ENCODE assay signal across 37 cellular contexts in the genomic region with DNA sequence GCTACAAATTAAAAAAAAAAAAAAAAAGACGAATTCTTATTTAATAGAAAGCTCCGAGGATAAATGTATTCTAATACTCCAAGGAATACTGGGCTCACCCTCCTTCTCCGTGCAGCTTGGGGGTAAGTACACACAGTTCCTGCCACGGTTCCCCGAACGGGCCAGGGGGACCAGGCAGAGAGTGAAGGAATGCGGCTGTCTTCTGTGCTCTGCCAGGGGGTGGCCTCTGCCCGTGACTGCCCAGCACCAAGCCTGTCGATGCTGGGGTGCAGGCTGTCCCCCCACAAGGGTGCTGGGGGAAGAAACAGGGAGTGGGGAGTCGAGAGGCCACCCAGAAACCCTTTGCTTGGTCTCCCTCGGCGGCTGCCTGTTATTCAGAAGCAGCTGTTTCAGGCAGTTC.
"Had no signal": no experiment of that assay in that cellular context is flagged by ENCODE, and none has a peak within 500 bp of the region (broad histone marks: within the 10 kb centered on the region; RNA-seq: fewer than 3 reads in every experiment).

No MANE protein-coding gene starts in this region.

- H3K9me3 Mint-ChIP-seq: activated CD4-positive, alpha-beta T cell treated with anti-CD3 and anti-CD28 coated beads, Interleukin-2, amount 10 ng/mL, durations not matched to agents 7 days and 5 days; activated naive CD4-positive, alpha-beta T cell treated with anti-CD3 and anti-CD28 coated beads, Interleukin-2, amount 50 U/mL, for 24 hours; activated naive CD8-positive, alpha-beta T cell treated with anti-CD3 and anti-CD28 coated beads, Interleukin-2, amount 10 ng/mL, durations not matched to agents 7 days and 5 days; activated T-helper 2 cell treated with anti-CD3 and anti-CD28 coated beads, Interferon-gamma antibody, Interleukin-2, Interleukin-4, amounts not matched to agents 10 μg/mL and 5 μg/mL and 100 μg/mL, durations not matched to agents 14 hours and 24 hours and 36 hours; central memory CD8-positive, alpha-beta T cell; T-helper 1 cell treated with Interleukin-12 subunit alpha and Interleukin-12 subunit beta and Interleukin-4 antibody, amounts not matched to agents 30 μg/mL and 1 μg/mL, for 36 hours; T-helper 2 cell treated with Interferon-gamma antibody and Interleukin-4, amounts not matched to agents 5 μg/mL and 100 μg/mL, for 36 hours had no signal

- H3K27ac ChIP-seq: ascending aorta, cardiac muscle cell, VCaP had no signal

- H3K27me3 Mint-ChIP-seq: activated CD4-positive, alpha-beta memory T cell treated with anti-CD3 and anti-CD28 coated beads, Interleukin-2, amount 10 ng/mL, durations not matched to agents 7 days and 5 days; activated CD4-positive, alpha-beta T cell treated with anti-CD3 and anti-CD28 coated beads for 36 hours; activated CD4-positive, alpha-beta T cell treated with anti-CD3 and anti-CD28 coated beads, Interleukin-2, amount 10 ng/mL, durations not matched to agents 7 days and 5 days; activated CD8-positive, alpha-beta memory T cell treated with anti-CD3 and anti-CD28 coated beads, Interleukin-2, amount 10 ng/mL, durations not matched to agents 7 days and 5 days; activated naive CD4-positive, alpha-beta T cell treated with anti-CD3 and anti-CD28 coated beads, Interleukin-2, amount 10 ng/mL, durations not matched to agents 7 days and 5 days; activated naive CD4-positive, alpha-beta T cell treated with anti-CD3 and anti-CD28 coated beads, Interleukin-2, amount 50 U/mL, for 24 hours; activated naive CD8-positive, alpha-beta T cell; activated naive CD8-positive, alpha-beta T cell treated with anti-CD3 and anti-CD28 coated beads, Interleukin-2, amount 10 ng/mL, durations not matched to agents 7 days and 5 days; activated naive CD8-positive, alpha-beta T cell treated with anti-CD3 and anti-CD28 coated beads, Interleukin-2, amount 50 U/mL, for 24 hours; central memory CD8-positive, alpha-beta T cell had no signal

- H3K27ac Mint-ChIP-seq: activated CD4-positive, alpha-beta memory T cell treated with anti-CD3 and anti-CD28 coated beads, Interleukin-2, amount 10 ng/mL, durations not matched to agents 7 days and 5 days; activated CD4-positive, alpha-beta T cell treated with anti-CD3 and anti-CD28 coated beads for 36 hours; activated CD4-positive, alpha-beta T cell treated with anti-CD3 and anti-CD28 coated beads, Interleukin-2, amount 10 ng/mL, durations not matched to agents 7 days and 5 days; activated CD8-positive, alpha-beta memory T cell treated with anti-CD3 and anti-CD28 coated beads, Interleukin-2, amount 10 ng/mL, durations not matched to agents 7 days and 5 days; activated CD8-positive, alpha-beta T cell treated with anti-CD3 and anti-CD28 coated beads, Interleukin-2, amount 10 ng/mL, durations not matched to agents 7 days and 5 days; activated naive CD4-positive, alpha-beta T cell treated with anti-CD3 and anti-CD28 coated beads, Interleukin-2, amount 10 ng/mL, durations not matched to agents 7 days and 5 days; activated naive CD4-positive, alpha-beta T cell treated with anti-CD3 and anti-CD28 coated beads, Interleukin-2, amount 50 U/mL, for 24 hours; activated naive CD8-positive, alpha-beta T cell; activated naive CD8-positive, alpha-beta T cell treated with anti-CD3 and anti-CD28 coated beads, Interleukin-2, amount 10 ng/mL, durations not matched to agents 7 days and 5 days; activated naive CD8-positive, alpha-beta T cell treated with anti-CD3 and anti-CD28 coated beads, Interleukin-2, amount 50 U/mL, for 24 hours; activated T-helper 2 cell treated with anti-CD3 and anti-CD28 coated beads, Interferon-gamma antibody, Interleukin-2, Interleukin-4, amounts not matched to agents 10 μg/mL and 5 μg/mL and 100 μg/mL, durations not matched to agents 14 hours and 24 hours and 36 hours; T-helper 1 cell treated with Interleukin-12 subunit alpha and Interleukin-12 subunit beta and Interleukin-4 antibody, amounts not matched to agents 30 μg/mL and 1 μg/mL, for 36 hours; T-helper 2 cell treated with Interferon-gamma antibody and Interleukin-4, amounts not matched to agents 5 μg/mL and 100 μg/mL, for 36 hours had no signal

- H3K4me1 Mint-ChIP-seq: activated CD4-positive, alpha-beta memory T cell treated with anti-CD3 and anti-CD28 coated beads, Interleukin-2, amount 10 ng/mL, durations not matched to agents 7 days and 5 days; activated CD4-positive, alpha-beta T cell treated with anti-CD3 and anti-CD28 coated beads for 36 hours; activated CD4-positive, alpha-beta T cell treated with anti-CD3 and anti-CD28 coated beads, Interleukin-2, amount 10 ng/mL, durations not matched to agents 7 days and 5 days; activated CD8-positive, alpha-beta memory T cell treated with anti-CD3 and anti-CD28 coated beads, Interleukin-2, amount 10 ng/mL, durations not matched to agents 7 days and 5 days; activated naive CD4-positive, alpha-beta T cell treated with anti-CD3 and anti-CD28 coated beads, Interleukin-2, amount 10 ng/mL, durations not matched to agents 7 days and 5 days; activated naive CD4-positive, alpha-beta T cell treated with anti-CD3 and anti-CD28 coated beads, Interleukin-2, amount 50 U/mL, for 24 hours; activated naive CD8-positive, alpha-beta T cell treated with anti-CD3 and anti-CD28 coated beads, Interleukin-2, amount 10 ng/mL, durations not matched to agents 7 days and 5 days; activated naive CD8-positive, alpha-beta T cell treated with anti-CD3 and anti-CD28 coated beads, Interleukin-2, amount 50 U/mL, for 24 hours; central memory CD8-positive, alpha-beta T cell had no signal

- ATAC-seq: activated CD4-positive, alpha-beta T cell treated with anti-CD3 and anti-CD28 coated beads for 36 hours; activated CD4-positive, CD25-positive, alpha-beta regulatory T cell treated with anti-CD3 and anti-CD28 coated beads, Interleukin-2, amount 50 U/mL, for 24 hours; activated CD8-positive, alpha-beta memory T cell treated with anti-CD3 and anti-CD28 coated beads, Interleukin-2, amount 10 ng/mL, durations not matched to agents 7 days and 5 days; activated CD8-positive, alpha-beta T cell treated with anti-CD3 and anti-CD28 coated beads, Interleukin-2, amount 10 ng/mL, durations not matched to agents 7 days and 5 days; activated naive CD8-positive, alpha-beta T cell treated with anti-CD3 and anti-CD28 coated beads, Interleukin-2, amount 50 U/mL, for 24 hours had no signal

- H3K36me3 ChIP-seq: ascending aorta, cardiac muscle cell had no signal

- H3K36me3 Mint-ChIP-seq: activated CD8-positive, alpha-beta memory T cell treated with anti-CD3 and anti-CD28 coated beads, Interleukin-2, amount 10 ng/mL, durations not matched to agents 7 days and 5 days; activated naive CD4-positive, alpha-beta T cell treated with anti-CD3 and anti-CD28 coated beads, Interleukin-2, amount 10 ng/mL, durations not matched to agents 7 days and 5 days; activated naive CD4-positive, alpha-beta T cell treated with anti-CD3 and anti-CD28 coated beads, Interleukin-2, amount 50 U/mL, for 24 hours; activated naive CD8-positive, alpha-beta T cell; activated naive CD8-positive, alpha-beta T cell treated with anti-CD3 and anti-CD28 coated beads, Interleukin-2, amount 10 ng/mL, durations not matched to agents 7 days and 5 days; brain had no signal

- H3K4me3 Mint-ChIP-seq: activated CD4-positive, alpha-beta memory T cell treated with anti-CD3 and anti-CD28 coated beads, Interleukin-2, amount 10 ng/mL, durations not matched to agents 7 days and 5 days; activated CD4-positive, alpha-beta T cell treated with anti-CD3 and anti-CD28 coated beads for 36 hours; activated CD4-positive, alpha-beta T cell treated with anti-CD3 and anti-CD28 coated beads, Interleukin-2, amount 10 ng/mL, durations not matched to agents 7 days and 5 days; activated CD8-positive, alpha-beta memory T cell treated with anti-CD3 and anti-CD28 coated beads, Interleukin-2, amount 10 ng/mL, durations not matched to agents 7 days and 5 days; activated CD8-positive, alpha-beta T cell treated with anti-CD3 and anti-CD28 coated beads, Interleukin-2, amount 10 ng/mL, durations not matched to agents 7 days and 5 days; activated naive CD4-positive, alpha-beta T cell treated with anti-CD3 and anti-CD28 coated beads, Interleukin-2, amount 10 ng/mL, durations not matched to agents 7 days and 5 days; activated naive CD4-positive, alpha-beta T cell treated with anti-CD3 and anti-CD28 coated beads, Interleukin-2, amount 50 U/mL, for 24 hours; activated naive CD8-positive, alpha-beta T cell; activated naive CD8-positive, alpha-beta T cell treated with anti-CD3 and anti-CD28 coated beads, Interleukin-2, amount 10 ng/mL, durations not matched to agents 7 days and 5 days; activated naive CD8-positive, alpha-beta T cell treated with anti-CD3 and anti-CD28 coated beads, Interleukin-2, amount 50 U/mL, for 24 hours; central memory CD8-positive, alpha-beta T cell; T-helper 1 cell treated with Interleukin-12 subunit alpha and Interleukin-12 subunit beta and Interleukin-4 antibody, amounts not matched to agents 30 μg/mL and 1 μg/mL, for 36 hours; T-helper 2 cell treated with Interferon-gamma antibody and Interleukin-4, amounts not matched to agents 5 μg/mL and 100 μg/mL, for 36 hours had no signal

- H3K4me3 ChIP-seq: ascending aorta, cardiac muscle cell had no signal

- H3K9me3 ChIP-seq: ascending aorta had no signal

- DNase-seq: activated CD4-positive, alpha-beta memory T cell treated with anti-CD3 and anti-CD28 coated beads, Interleukin-2, amount 10 ng/mL, durations not matched to agents 7 days and 5 days; activated CD4-positive, alpha-beta T cell treated with anti-CD3 and anti-CD28 coated beads for 1 hour; activated CD4-positive, alpha-beta T cell treated with anti-CD3 and anti-CD28 coated beads for 36 hours; activated CD4-positive, alpha-beta T cell treated with anti-CD3 and anti-CD28 coated beads for 48 hours; activated CD4-positive, alpha-beta T cell treated with anti-CD3 and anti-CD28 coated beads, Interleukin-2, amount 10 ng/mL, durations not matched to agents 7 days and 5 days; activated CD4-positive, alpha-beta T cell treated with anti-CD3 and anti-CD28 coated beads, Interleukin-2, amount 50 U/mL, for 48 hours; activated CD4-positive, CD25-positive, alpha-beta regulatory T cell; activated CD8-positive, alpha-beta memory T cell treated with anti-CD3 and anti-CD28 coated beads for 24 hours; activated CD8-positive, alpha-beta memory T cell treated with anti-CD3 and anti-CD28 coated beads, Interleukin-2, amount 10 ng/mL, durations not matched to agents 7 days and 5 days; activated CD8-positive, alpha-beta memory T cell treated with anti-CD3 and anti-CD28 coated beads, Interleukin-2, amount 50 U/mL, for 48 hours; activated CD8-positive, alpha-beta T cell treated with anti-CD3 and anti-CD28 coated beads, Interleukin-2, amount 10 ng/mL, durations not matched to agents 7 days and 5 days; activated effector memory CD4-positive, alpha-beta T cell treated with Interleukin-2 at 50 U/mL for 16 hours; activated gamma-delta T cell; activated naive CD4-positive, alpha-beta T cell treated with anti-CD3 and anti-CD28 coated beads, Interleukin-2, amount 10 ng/mL, durations not matched to agents 7 days and 5 days; activated naive CD4-positive, alpha-beta T cell treated with Interleukin-2 at 50 U/mL for 16 hours; activated naive CD8-positive, alpha-beta T cell treated with anti-CD3 and anti-CD28 coated beads, Interleukin-2, amount 10 ng/mL, durations not matched to agents 7 days and 5 days; activated naive CD8-positive, alpha-beta T cell treated with anti-CD3 and anti-CD28 coated beads, Interleukin-2, amount 50 U/mL, for 24 hours; activated T-cell treated with anti-CD3 and anti-CD28 coated beads, Interleukin-2, amount 50 U/mL, for 48 hours; amygdala; anterior cingulate cortex; caudate nucleus; cerebellar nuclear complex; SW 1271; T-helper 1 cell; T-helper 2 cell; T-helper 9 cell had no signal

- H3K4me1 ChIP-seq: ascending aorta had no signal

- H3K27me3 ChIP-seq: ascending aorta, cardiac muscle cell had no signal
